In genomic region chr14:66752109-66752508, GRCh38 we compare ENCODE assay signal across 22 cellular contexts.
A peak's percentile ranks its signal among the peaks of the same experiment; 100 is the strongest.
DNase-seq lines count a peak whose midpoint lies in the region; ATAC-seq, FAIRE-seq and TF ChIP-seq lines count a peak whose summit lies in the region.
"Had no signal": no experiment of that assay in that cellular context is flagged by ENCODE, and none has a peak within 500 bp of the region (broad histone marks: within the 10 kb centered on the region; RNA-seq: fewer than 3 reads in every experiment).

No MANE protein-coding gene starts in this region.

- H3K4me1 Mint-ChIP-seq in activated T-helper 1 cell treated with anti-CD3 and anti-CD28 coated beads, Interleukin-12 subunit alpha, Interleukin-12 subunit beta, Interleukin-2, Interleukin-4 antibody, amounts not matched to agents 30 ng/mL and 10 ng/mL and 1 ng/mL, durations not matched to agents 14 hours and 24 hours and 36 hours (ENCODE audit: low read depth), result no peaks in the 10 kb centered on the region
- no peaks in the 10 kb centered on the region for H3K4me1 Mint-ChIP-seq in glutamatergic neuron (ENCODE audit: low read depth, unreplicated experiment)
- H3K4me1 Mint-ChIP-seq: CD8-positive, alpha-beta memory T cell had no signal

- no peak overlapping the region for H3K4me3 Mint-ChIP-seq in activated T-helper 1 cell treated with anti-CD3 and anti-CD28 coated beads, Interleukin-12 subunit alpha, Interleukin-12 subunit beta, Interleukin-2, Interleukin-4 antibody, amounts not matched to agents 30 ng/mL and 10 ng/mL and 1 ng/mL, durations not matched to agents 14 hours and 24 hours and 36 hours
- H3K4me3 Mint-ChIP-seq in glutamatergic neuron (ENCODE audit: unreplicated experiment), result no peak overlapping the region
- H3K4me3 Mint-ChIP-seq: CD8-positive, alpha-beta memory T cell had no signal

- no peaks in the 10 kb centered on the region for H3K27me3 Mint-ChIP-seq in activated T-helper 1 cell treated with anti-CD3 and anti-CD28 coated beads, Interleukin-12 subunit alpha, Interleukin-12 subunit beta, Interleukin-2, Interleukin-4 antibody, amounts not matched to agents 30 ng/mL and 10 ng/mL and 1 ng/mL, durations not matched to agents 14 hours and 24 hours and 36 hours (ENCODE audit: insufficient read depth)
- no peaks in the 10 kb centered on the region for H3K27me3 Mint-ChIP-seq in glutamatergic neuron (ENCODE audit: unreplicated experiment)
- H3K27me3 Mint-ChIP-seq: CD8-positive, alpha-beta memory T cell had no signal

- TF ChIP-seq CTCF in GM10266 (IDR thresholded peaks at IDR 0.05; ENCODE audit: control insufficient read depth, insufficient read depth, low read depth, missing control alignments) (no peak), glutamatergic neuron (IDR thresholded peaks at IDR 0.05; ENCODE audit: partially characterized antibody, unreplicated experiment) (no peak)

- ATAC-seq in GM18868 (IDR thresholded peaks at IDR 0.05; ENCODE audit: unreplicated experiment) (peak; percentile 77), HG02840 (IDR thresholded peaks at IDR 0.05; ENCODE audit: low FRiP score, unreplicated experiment) (peak; percentile 62)
- ATAC-seq: body of pancreas, gastroesophageal sphincter, left lobe of liver, mucosa of descending colon, right cardiac atrium had no signal

- intact Hi-C loops in activated T-helper 1 cell treated with anti-CD3 and anti-CD28 coated beads, Interleukin-12 subunit alpha, Interleukin-12 subunit beta, Interleukin-2, Interleukin-4 antibody, amounts not matched to agents 30 ng/mL and 10 ng/mL and 1 ng/mL, durations not matched to agents 14 hours and 24 hours and 36 hours (cut with micrococcal nuclease), result no loop called here

- H3K36me3 Mint-ChIP-seq in activated T-helper 1 cell treated with anti-CD3 and anti-CD28 coated beads, Interleukin-12 subunit alpha, Interleukin-12 subunit beta, Interleukin-2, Interleukin-4 antibody, amounts not matched to agents 30 ng/mL and 10 ng/mL and 1 ng/mL, durations not matched to agents 14 hours and 24 hours and 36 hours (ENCODE audit: low read depth), result no peaks in the 10 kb centered on the region
- no peaks in the 10 kb centered on the region for H3K36me3 Mint-ChIP-seq in glutamatergic neuron (ENCODE audit: unreplicated experiment)

- no peak for FAIRE-seq in RCC 7860 (lab: Jason Lieb, UNC)

- DNase-seq in GM10266 (ENCODE audit: extremely low spot score), result peak; percentile 15
- DNase-seq in astrocyte of the hippocampus (ENCODE audit: low read depth, low spot score), result peak; percentile 2
- no peak for DNase-seq in UCSD-AML1 (lab: John Stamatoyannopoulos, UW; ENCODE audit: unreplicated experiment)
- DNase-seq in activated T-helper 1 cell treated with anti-CD3 and anti-CD28 coated beads, Interleukin-12 subunit alpha, Interleukin-12 subunit beta, Interleukin-2, Interleukin-4 antibody, amounts not matched to agents 30 ng/mL and 10 ng/mL and 1 ng/mL, durations not matched to agents 14 hours and 24 hours and 36 hours (ENCODE audit: low spot score), result no peak
- DNase-seq in glutamatergic neuron, result no peak
- DNase-seq in RCC 7860 (ENCODE audit: low spot score), result no peak
- DNase-seq: activated naive CD4-positive, alpha-beta T cell treated with anti-CD3 and anti-CD28 coated beads, Interleukin-2, amount 50 U/mL, for 16 hours; body of pancreas; CD8-positive, alpha-beta memory T cell; colonic mucosa; HCEC 1CT; mucosa of descending colon; NCI-H2029; NCI-H526; OCI-M1; right cardiac atrium; stimulated activated CD4-positive, alpha-beta T cell treated with anti-CD3 and anti-CD28 coated beads, Interleukin-15, amount 100 ng/mL, for 24 hours; stomach had no signal

- no peaks in the 10 kb centered on the region for H3K9me3 Mint-ChIP-seq in activated T-helper 1 cell treated with anti-CD3 and anti-CD28 coated beads, Interleukin-12 subunit alpha, Interleukin-12 subunit beta, Interleukin-2, Interleukin-4 antibody, amounts not matched to agents 30 ng/mL and 10 ng/mL and 1 ng/mL, durations not matched to agents 14 hours and 24 hours and 36 hours
- no peaks in the 10 kb centered on the region for H3K9me3 Mint-ChIP-seq in glutamatergic neuron (ENCODE audit: unreplicated experiment)

- no peak overlapping the region for H3K27ac Mint-ChIP-seq in activated T-helper 1 cell treated with anti-CD3 and anti-CD28 coated beads, Interleukin-12 subunit alpha, Interleukin-12 subunit beta, Interleukin-2, Interleukin-4 antibody, amounts not matched to agents 30 ng/mL and 10 ng/mL and 1 ng/mL, durations not matched to agents 14 hours and 24 hours and 36 hours
- H3K27ac Mint-ChIP-seq in glutamatergic neuron (ENCODE audit: unreplicated experiment), result no peak overlapping the region
- H3K27ac Mint-ChIP-seq: CD8-positive, alpha-beta memory T cell had no signal

Comparison
In these comparisons a context has a peak if more than half of its experiments do, and no peak if none do; other contexts are left out.
1. DNase-seq: peak in GM10266 (single experiment) and astrocyte of the hippocampus (single experiment); none in UCSD-AML1 (single experiment), activated T-helper 1 cell treated with anti-CD3 and anti-CD28 coated beads, Interleukin-12 subunit alpha, Interleukin-12 subunit beta, Interleukin-2, Interleukin-4 antibody, amounts not matched to agents 30 ng/mL and 10 ng/mL and 1 ng/mL, durations not matched to agents 14 hours and 24 hours and 36 hours (single experiment), glutamatergic neuron (single experiment) and RCC 7860 (single experiment).